8 cellular contexts compared by ENCODE assay signal in the genomic region with DNA sequence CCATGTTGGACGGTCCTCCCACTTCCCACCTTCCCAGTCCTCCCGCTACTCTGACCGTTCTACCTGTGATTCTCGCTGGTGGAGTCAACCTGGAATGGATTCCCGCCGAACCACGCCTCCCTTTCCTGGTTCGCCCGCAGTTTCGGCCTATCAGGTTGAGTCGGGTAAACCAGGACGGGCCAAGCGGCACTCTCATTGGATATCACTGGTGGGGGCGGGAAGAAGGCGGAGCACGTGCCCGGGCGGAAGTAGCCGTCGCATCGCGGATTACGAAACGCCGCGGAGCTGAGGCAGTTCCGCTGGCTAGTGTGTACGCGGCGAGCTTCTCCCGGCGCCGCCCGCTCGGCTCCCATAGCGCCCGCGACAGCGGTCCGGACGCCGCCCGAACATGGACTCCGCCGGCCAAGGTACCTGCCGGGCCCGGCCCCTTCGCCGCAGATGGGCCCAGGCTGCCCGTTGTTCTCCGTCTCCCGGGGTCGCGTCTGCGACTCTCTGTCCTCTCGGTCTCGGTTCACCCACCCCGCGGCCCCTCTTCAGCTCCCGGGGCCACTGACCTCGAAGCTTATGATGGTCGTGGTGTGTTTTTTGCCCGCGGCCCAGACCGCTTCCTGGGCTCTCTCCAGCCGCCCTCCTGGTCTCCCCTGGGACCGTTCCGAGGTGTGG. TPM values are rescaled to one million over a fixed set of nuclear protein-coding genes. Genes with fewer than 3 reads are reported as not detected.
DNase-seq lines count a peak whose midpoint lies in the region; ATAC-seq, FAIRE-seq and TF ChIP-seq lines count a peak whose summit lies in the region.

Gene TPD52L2 (plus strand): TSS at position 293 of the 663 bp plus-strand sequence. CDS start 96 bp downstream, at position 389.

- peak; percentile 98 for FAIRE-seq in GM12891 (lab: Jason Lieb, UNC)

- H3K9me3 Mint-ChIP-seq in type B pancreatic cell: no peaks in the 10 kb centered on the region

- H3K36me3 ChIP-seq in adrenal gland (replicated peaks in 1 of 2) (peaks cover 0 to 36% of the 10 kb centered on the region in 2 donors), heart left ventricle (peaks cover 0 to 44% (median 22%) of the 10 kb centered on the region in 9 donors)

- peaks cover 12% of the 10 kb centered on the region for H3K4me1 Mint-ChIP-seq in type B pancreatic cell (ENCODE audit: unreplicated experiment)

- DNase-seq in GM12891 (ENCODE audit: insufficient read length, low spot score) (peak; percentile 96), NCI-H146 (lab: John Stamatoyannopoulos, UW) (peak; percentile 100), T-helper 1 cell (peak; percentile 95 to 98 (median 98)), adrenal gland (peak; percentile 98 to 100 (median 99)), heart left ventricle (peak; percentile 98 to 99 (median 99)), pons (ENCODE audit: low spot score) (peak; percentile 98), type B pancreatic cell (ENCODE audit: extremely low spot score, unreplicated experiment) (peak; percentile 98)

- no peaks in the 10 kb centered on the region for H3K27me3 ChIP-seq in adrenal gland
- H3K27me3 ChIP-seq in heart left ventricle: no peaks in the 10 kb centered on the region

- intact Hi-C loops in adrenal gland (cut with DNase I) (loop anchor here (5.0 to 10.0 kb wide), 2 partner anchors 78 to 330 kb away; partner anchors contain the start of gene PTK6 (in 1 of the 2)), heart left ventricle (cut with DNase I) (loop anchor here (1.0 to 10.0 kb wide), 17 partner anchors 30 to 330 kb away; partner anchors contain the start of genes PTK6 (in 4 of the 10), DNAJC5 (in 2 of the 10), ARFRP1 (in 1 of the 10) and GMEB2 (in 1 of the 10))

- H3K27me3 Mint-ChIP-seq in type B pancreatic cell: peaks cover 2% of the 10 kb centered on the region

- peak within 1 kb of the TSS; percentile 89 for H3K27ac Mint-ChIP-seq in type B pancreatic cell

- ATAC-seq in HG02840 (IDR thresholded peaks at IDR 0.05; ENCODE audit: low FRiP score, unreplicated experiment) (peak; percentile 75), heart left ventricle (peak; percentile 94 to 96 (median 95))

- H3K9me3 ChIP-seq in adrenal gland (replicated peaks in 1 of 3) (no peaks in the 10 kb centered on the region), heart left ventricle (no peaks in the 10 kb centered on the region)

- H3K4me1 ChIP-seq in adrenal gland (replicated peaks in 1 of 2) (peaks cover 4 to 22% of the 10 kb centered on the region in 2 donors), heart left ventricle (peaks cover 8 to 54% (median 25%) of the 10 kb centered on the region in 12 donors)

- H3K4me3 Mint-ChIP-seq in type B pancreatic cell: peak within 1 kb of the TSS; percentile 99

- H3K36me3 Mint-ChIP-seq in type B pancreatic cell: no peaks in the 10 kb centered on the region

- TF ChIP-seq POLR2A in GM12891 (IDR thresholded peaks at IDR 0.05; ENCODE audit: low read depth, low read length) (peak; percentile 83), adrenal gland (IDR thresholded peaks at IDR 0.05) (peak; percentile 89 to 95), heart left ventricle (IDR thresholded peaks at IDR 0.05) (peak; percentile 24 to 89)

- TF ChIP-seq CTCF in adrenal gland (IDR thresholded peaks at IDR 0.05): no peak
- TF ChIP-seq CTCF in heart left ventricle (IDR thresholded peaks at IDR 0.05): peak in 1 of 12 donors; percentile 3
- TF ChIP-seq CTCF in type B pancreatic cell (conservative IDR thresholded peaks at IDR 0.05): no peak

- H3K4me3 ChIP-seq in adrenal gland: peak within 1 kb of the TSS; percentile 31 to 91 (median 78)
- H3K4me3 ChIP-seq in heart left ventricle: peak within 1 kb of the TSS; percentile 73 to 99 (median 82)

- H3K27ac ChIP-seq in adrenal gland (peak within 1 kb of the TSS; percentile 90 to 98 (median 96)), heart left ventricle (peak within 1 kb of the TSS; percentile 86 to 98 (median 94))

- WGBS in adrenal gland, 4 donors: 0 to 1% (median 0%) methylated on average over 3 to 68 of the region's 68 CpGs
- WGBS in heart left ventricle, 4 donors: 0 to 1% (median 0%) methylated on average over 25 to 68 of the region's 68 CpGs

TF ChIP-seq in GM12891, 5 proteins besides CTCF, POLR2A, EP300 and RAD21:
- TF ChIP-seq POLR2AphosphoS5 (IDR thresholded peaks at IDR 0.05; ENCODE audit: low read depth, low read length) (peak; percentile 84), TAF1 (IDR thresholded peaks at IDR 0.05; ENCODE audit: low read depth, low read length) (peak; percentile 57; the same call in 1 of the 2 replicates), SPI1 (IDR thresholded peaks at IDR 0.05; ENCODE audit: low read depth, low read length) (peak; percentile 59), PAX5 (IDR thresholded peaks at IDR 0.05; ENCODE audit: insufficient read depth, low read length, severe bottlenecking) (peak; percentile 17), POU2F2 (IDR thresholded peaks at IDR 0.05; ENCODE audit: low read depth, low read length) (peak; percentile 3; the same call in 1 of the 2 replicates)
TF ChIP-seq in GM12891: peak in this region for 5.

RNA-seq across cellular contexts. Expression of gene TPD52L2, which starts in this region (rescaled TPM):
- polyA plus RNA-seq in GM12891 (2012; ENCODE audit: low read depth, missing spikeins): 41.8 TPM
- total RNA-seq in adrenal gland: 100 to 1,000 TPM in 6 of 8 donors, 10 to 100 TPM in 2; 88.1 to 125 (median 113) TPM
- 100 to 1,000 TPM in 2 of 3 donors, 10 to 100 TPM in 1; 92.2 to 114 (median 110) TPM for polyA plus RNA-seq in adrenal gland
- total RNA-seq in heart left ventricle: 100 to 1,000 TPM in 1 of 9 donors, 10 to 100 TPM in 8; 65.0 to 122 (median 72.2) TPM
- 100 to 1,000 TPM in 1 of 2 donors, 10 to 100 TPM in 1; 44.4 to 179 TPM for polyA plus RNA-seq in heart left ventricle
- total RNA-seq in type B pancreatic cell (ENCODE audit: low replicate concordance): 76.5 and 96.3 TPM in 2 replicates

Comparison
In these comparisons a context has a peak if more than half of its experiments do, and no peak if none do; other contexts are left out.
1. Peak in every context shown above with its lines: DNase-seq, ATAC-seq, H3K4me3 ChIP-seq and H3K27ac ChIP-seq.